In the genomic region with DNA sequence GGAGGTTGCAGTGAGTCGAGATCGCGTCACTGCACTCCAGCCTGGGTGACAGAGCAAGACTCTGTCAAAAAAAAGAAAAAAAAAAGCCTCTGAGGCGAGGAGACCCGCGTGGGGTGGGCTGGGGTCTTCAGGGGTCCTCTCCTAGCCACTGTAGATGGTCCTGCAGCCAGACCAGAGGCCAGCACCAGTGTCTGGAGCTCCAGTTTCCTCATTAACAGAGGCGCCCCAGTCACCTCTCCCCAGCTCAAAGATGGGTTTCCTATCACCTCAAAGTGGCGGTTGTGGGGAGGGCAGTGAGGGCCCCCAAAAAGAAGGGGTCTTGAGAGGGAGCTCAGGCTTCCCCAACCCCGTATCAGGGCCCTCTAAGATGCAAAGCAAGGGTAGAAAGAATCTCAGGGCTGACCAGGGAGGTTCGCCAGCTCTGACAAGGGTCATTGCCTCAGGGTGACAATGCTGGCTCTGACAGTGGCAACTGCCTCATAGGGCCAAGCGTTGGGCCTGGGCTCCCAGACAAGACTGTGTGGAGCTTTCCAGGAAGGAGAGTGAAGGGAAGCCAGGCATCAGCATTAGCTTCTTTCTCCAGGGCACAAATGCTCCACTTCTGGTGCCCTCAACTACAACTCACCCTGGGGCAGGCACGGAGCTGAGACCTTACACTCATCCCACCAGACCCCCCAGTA, we compare ENCODE assay signal across 9 cellular contexts. TPM values are rescaled to one million over a fixed set of nuclear protein-coding genes. Genes with fewer than 3 reads are reported as not detected.
DNase-seq lines count a peak whose midpoint lies in the region; ATAC-seq, FAIRE-seq and TF ChIP-seq lines count a peak whose summit lies in the region.
"Had no signal": no experiment of that assay in that cellular context is flagged by ENCODE, and none has a peak within 500 bp of the region (broad histone marks: within the 10 kb centered on the region; RNA-seq: fewer than 3 reads in every experiment).

No MANE protein-coding gene starts in this region.

- no peak for ATAC-seq in GM21447 (IDR thresholded peaks at IDR 0.05; ENCODE audit: unreplicated experiment)

- no peak for FAIRE-seq in frontal cortex (lab: Jason Lieb, UNC)

- H3K23ac ChIP-seq in H9 (ENCODE audit: insufficient read length, low read depth, low read length) = no peak overlapping the region

- no peaks in the 10 kb centered on the region for H3K9me3 Mint-ChIP-seq in H9

- no peak overlapping the region for H3T11ph ChIP-seq in H9 (ENCODE audit: low read length)

- H3K27ac Mint-ChIP-seq in H9 = peak overlapping the region in 1 of 3 experiments; percentile 67; a peak in 2 of 7 replicates

- H3K23me2 ChIP-seq in H9 (ENCODE audit: insufficient read length, low read depth, low read length, poor library complexity, severe bottlenecking) = no peaks in the 10 kb centered on the region

- H3K4me2 ChIP-seq in SK-N-SH = no peak overlapping the region
- H3K4me2 ChIP-seq in osteoblast (ENCODE audit: insufficient read depth, low read length) = peak overlapping the region; percentile 30
- no peak overlapping the region for H3K4me2 ChIP-seq in H9 (ENCODE audit: insufficient read depth, insufficient read length, low read length)

- H3K36me3 Mint-ChIP-seq in H9 (ENCODE audit: insufficient read depth in 1 of 3, low read depth in 3 of 3) = no peaks in the 10 kb centered on the region; a peak in 3 of 7 replicates

- no peak overlapping the region for H2BK20ac ChIP-seq in H9 (ENCODE audit: low read depth, low read length, poor library complexity, severe bottlenecking)

- no peaks in the 10 kb centered on the region for H3K9me3 ChIP-seq in SK-N-SH
- no peaks in the 10 kb centered on the region for H3K9me3 ChIP-seq in osteoblast (ENCODE audit: low read depth, low read length)
- no peaks in the 10 kb centered on the region for H3K9me3 ChIP-seq in HAP-1
- no peaks in the 10 kb centered on the region for H3K9me3 ChIP-seq in H9 (ENCODE audit: control insufficient read depth, low read depth, low read length)

- in situ Hi-C loops in HAP-1 (cut with MboI; ENCODE audit: low sequenced_read_pairs) = no loop called here

- H3F3A ChIP-seq in SK-N-SH (replicated peaks; ENCODE audit: insufficient read depth) = no peaks in the 10 kb centered on the region

- H3K27ac ChIP-seq in SK-N-SH (ENCODE audit: low read depth in 2 of 2, low read length in 1 of 2) (peak overlapping the region in 1 of 2 experiments; percentile 8; a peak in 1 of 4 replicates), osteoblast (ENCODE audit: low read depth, low read length) (peak overlapping the region; percentile 92), H9 (ENCODE audit: insufficient read length, low read depth, low read length) (no peak overlapping the region)

- TF ChIP-seq RAD21 in SK-N-SH (IDR thresholded peaks at IDR 0.05; ENCODE audit: low read length) = no peak

- no peak overlapping the region for H4K8ac ChIP-seq in H9 (replicated peaks; ENCODE audit: insufficient read length, low read depth, low read length)

- WGBS in SK-N-SH (ENCODE audit: low lambda C conversion rate) = 77% methylated on average over 9 of the region's 12 CpGs
- WGBS in H9 (ENCODE audit: extremely low coverage, insufficient read length, low lambda C conversion rate) = no CpG with 5 or more reads among the region's 12 CpGs

- TF ChIP-seq EP300 in SK-N-SH (IDR thresholded peaks at IDR 0.05; ENCODE audit: borderline replicate concordance in 1 of 2, low read depth in 1 of 2, low read length in 1 of 2) = no peak

- peaks cover 39% of the 10 kb centered on the region; the same call in 1 of the 2 replicates for H3K79me2 ChIP-seq in SK-N-SH (ENCODE audit: insufficient read depth)
- H3K79me2 ChIP-seq in osteoblast (ENCODE audit: insufficient read depth, low read length) = peaks cover 78% of the 10 kb centered on the region
- H3K79me2 ChIP-seq in H9 (ENCODE audit: insufficient read depth, low read length) = no peaks in the 10 kb centered on the region

- H3K9me2 ChIP-seq in SK-N-SH = no peaks in the 10 kb centered on the region

- H3K4me1 Mint-ChIP-seq in H9 = peaks cover 40 to 41% of the 10 kb centered on the region in 2 experiments

- H3K14ac ChIP-seq in H9 (ENCODE audit: insufficient read depth, low read length) = no peak overlapping the region

- H2BK120ac ChIP-seq in H9 (ENCODE audit: low read depth, low read length, poor library complexity, severe bottlenecking) = no peak overlapping the region

- no peak overlapping the region for H3K9ac ChIP-seq in SK-N-SH
- H3K9ac ChIP-seq in H9 (ENCODE audit: extremely low read depth, insufficient read length, low read length) = no peak overlapping the region

- H3K4me3 ChIP-seq in SK-N-SH (ENCODE audit: low read depth in 2 of 2, low read length in 1 of 2) = no peak overlapping the region
- peak overlapping the region; percentile 17 for H3K4me3 ChIP-seq in osteoblast (ENCODE audit: insufficient read depth, low read length)
- no peak overlapping the region for H3K4me3 ChIP-seq in HAP-1

- peaks cover 12% of the 10 kb centered on the region; the same call in 1 of the 2 replicates for H4K20me1 ChIP-seq in SK-N-SH (ENCODE audit: insufficient read depth)
- peaks cover 23% of the 10 kb centered on the region for H4K20me1 ChIP-seq in osteoblast (ENCODE audit: insufficient read depth, low read length)
- H4K20me1 ChIP-seq in H9 (ENCODE audit: control insufficient read depth, insufficient read depth, insufficient read length) = peaks cover 2% of the 10 kb centered on the region

- DNase-seq in EH (ENCODE audit: low read depth) (peak; percentile 52), SK-N-SH (peak; percentile 58), frontal cortex (ENCODE audit: low spot score in 2 of 2) (peak; percentile 34 to 57), osteoblast (ENCODE audit: insufficient read length, low spot score, missing footprints) (peak; percentile 47), AG08395 (ENCODE audit: low spot score) (no peak), HAP-1 (ENCODE audit: low spot score in 2 of 2) (no peak), H9 (no peak)

- H2AK5ac ChIP-seq in H9 (ENCODE audit: insufficient read length, low read length) = no peak overlapping the region

- H3K4me1 ChIP-seq in SK-N-SH (ENCODE audit: control insufficient read depth in 1 of 2, insufficient read depth in 2 of 2, low read depth in 1 of 2, low read length in 1 of 2) (peaks cover 0 to 11% of the 10 kb centered on the region in 2 experiments; a peak in 1 of 4 replicates), osteoblast (ENCODE audit: insufficient read depth, low read length) (peaks cover 24% of the 10 kb centered on the region), HAP-1 (peaks cover 9% of the 10 kb centered on the region), H9 (ENCODE audit: insufficient read depth, low read length) (no peaks in the 10 kb centered on the region)

- no peaks in the 10 kb centered on the region; the same call in 1 of the 2 replicates for H3K27me3 Mint-ChIP-seq in H9 (ENCODE audit: low read depth)

- H3K56ac ChIP-seq in H9 (ENCODE audit: insufficient read length, low read depth, low read length) = no peak overlapping the region

- no peak overlapping the region for H4K5ac ChIP-seq in H9 (ENCODE audit: insufficient read length, low read depth, low read length)

- CTCF ChIA-PET in SK-N-SH (lab: Yijun Ruan, JAX) = interaction anchor here (0.8 to 2.2 kb wide), 3 partner anchors 11 to 67 kb away, joined by 3 to 17 read pairs (median 5); a partner anchor contains a TSS

- TF ChIP-seq CTCF in SK-N-SH (IDR thresholded peaks at IDR 0.05) (no peak), osteoblast (IDR thresholded peaks at IDR 0.05; ENCODE audit: extremely low read depth, low read depth, low read length) (no peak), H9 (conservative IDR thresholded peaks at IDR 0.05) (no peak)

- POLR2A ChIA-PET in SK-N-SH (lab: Yijun Ruan, JAX) = no interaction called here

- H2AFZ ChIP-seq in SK-N-SH (ENCODE audit: low read depth) = no peak overlapping the region
- H2AFZ ChIP-seq in osteoblast (ENCODE audit: low read length) = no peak overlapping the region
- no peak overlapping the region for H2AFZ ChIP-seq in H9 (ENCODE audit: low read length)

- no peak overlapping the region for H3K4ac ChIP-seq in H9 (ENCODE audit: low read depth, low read length)

- no peak overlapping the region for H4K91ac ChIP-seq in H9 (ENCODE audit: insufficient read length, low read depth, low read length)

- peak overlapping the region in 1 of 2 experiments; percentile 34; a peak in 1 of 5 replicates for H3K4me3 Mint-ChIP-seq in H9

- H2BK12ac ChIP-seq in H9 (ENCODE audit: insufficient read length, low read depth, low read length) = no peak overlapping the region

- no peaks in the 10 kb centered on the region for H3K79me1 ChIP-seq in H9 (ENCODE audit: insufficient read depth, low read depth, low read length, poor library complexity, severe bottlenecking)

- H3K36me3 ChIP-seq in SK-N-SH (replicated peaks in 1 of 2; ENCODE audit: control insufficient read depth in 1 of 2, insufficient read depth in 2 of 2, low read length in 1 of 2) (no peaks in the 10 kb centered on the region), osteoblast (ENCODE audit: insufficient read depth, low read length) (peaks cover 5% of the 10 kb centered on the region), HAP-1 (replicated peaks) (no peaks in the 10 kb centered on the region)

- H3K27me3 ChIP-seq in SK-N-SH (ENCODE audit: insufficient read depth) = no peaks in the 10 kb centered on the region
- H3K27me3 ChIP-seq in osteoblast (ENCODE audit: insufficient read depth, low read length) = no peaks in the 10 kb centered on the region
- H3K27me3 ChIP-seq in HAP-1 (ENCODE audit: low read depth) = no peaks in the 10 kb centered on the region
- no peaks in the 10 kb centered on the region for H3K27me3 ChIP-seq in H9 (ENCODE audit: insufficient read depth, low read length)

- no peak overlapping the region for H3K18ac ChIP-seq in H9 (ENCODE audit: insufficient read length, low read depth, low read length)

- H2BK15ac ChIP-seq in H9 (ENCODE audit: low read depth, low read length) = no peak overlapping the region

- no peak overlapping the region for H2BK5ac ChIP-seq in H9 (ENCODE audit: insufficient read length, low read length)

TF ChIP-seq in SK-N-SH, 30 proteins besides CTCF, POLR2A, EP300 and RAD21 (continues in another document):
- no peak for TF ChIP-seq RXRA (IDR thresholded peaks at IDR 0.05; ENCODE audit: borderline replicate concordance, low read depth)
- no peak for TF ChIP-seq NRF1 (IDR thresholded peaks at IDR 0.05; ENCODE audit: low read depth, low read length)
- TF ChIP-seq YY1 (IDR thresholded peaks at IDR 0.05; ENCODE audit: low read depth) = no peak

RNA-seq across cellular contexts. Expression of a gene that starts 15.0 kb away (rescaled TPM):
- polyA plus RNA-seq in SK-N-SH (2012; rRNA removed) = 10.1 and 11.0 TPM in 2 replicates
- polyA plus RNA-seq in SK-N-SH (2012; cell fraction: cytosol; rRNA removed) = 6.6 and 8.2 TPM in 2 replicates
- 34.5 and 39.6 TPM in 2 replicates for polyA plus RNA-seq in SK-N-SH (2012; cell fraction: nucleus; rRNA removed)
- total RNA-seq in frontal cortex (4.5 TPM), osteoblast (27.1 and 32.7 TPM in 2 replicates), H9 (2021) (14.6 and 16.3 TPM in 2 replicates)

RNA-seq across cellular contexts. Expression of a gene that starts 20.9 kb away (rescaled TPM):
- polyA plus RNA-seq in SK-N-SH (2012; rRNA removed) = 0.10 TPM in 1 of 2 replicates, not detected in the other
- polyA plus RNA-seq in SK-N-SH (2012; cell fraction: cytosol; rRNA removed) = 0.05 TPM in 1 of 2 replicates, not detected in the other
- polyA plus RNA-seq in SK-N-SH (2012; cell fraction: nucleus; rRNA removed) = not detected in 2 replicates
- total RNA-seq in frontal cortex = not detected
- total RNA-seq in osteoblast = not detected in 2 replicates
- total RNA-seq in H9 (2021) = not detected in 2 replicates
- total RNA-seq: NCI-H460 had no signal

Comparison
In these comparisons a context has a peak if more than half of its experiments do, and no peak if none do; other contexts are left out.
1. DNase-seq: peak in EH (single experiment), SK-N-SH (single experiment), frontal cortex (2 of 2) and osteoblast (single experiment); none in AG08395 (single experiment), HAP-1 (0 of 2) and H9 (single experiment).